Comparison of ENCODE assay signal across 16 cellular contexts in the genomic region with DNA sequence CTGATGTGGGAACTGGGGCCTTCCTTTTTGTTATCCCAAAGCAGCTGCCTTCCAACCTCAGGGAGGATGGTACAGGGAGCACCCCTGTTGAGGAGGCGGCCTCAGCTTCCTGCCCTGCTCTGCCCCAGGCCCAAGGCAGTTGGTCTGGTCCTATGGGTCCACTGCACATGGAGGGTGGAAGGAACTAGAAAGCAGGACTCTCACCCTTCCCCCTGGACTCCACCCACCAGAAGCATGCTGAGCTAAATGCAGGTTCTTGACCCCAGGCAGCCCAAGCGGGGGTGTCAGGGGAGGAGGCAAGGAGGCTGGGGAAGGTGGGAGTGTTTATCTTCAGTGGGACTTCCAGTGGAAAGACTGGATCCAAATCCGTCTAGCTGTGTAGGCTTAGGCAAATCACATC.
DNase-seq lines count a peak whose midpoint lies in the region; ATAC-seq, FAIRE-seq and TF ChIP-seq lines count a peak whose summit lies in the region.
"Had no signal": no experiment of that assay in that cellular context is flagged by ENCODE, and none has a peak within 500 bp of the region (broad histone marks: within the 10 kb centered on the region; RNA-seq: fewer than 3 reads in every experiment).

No MANE protein-coding gene starts in this region.

- H3K9me3 Mint-ChIP-seq in neural progenitor cell, result peaks cover 4% of the 10 kb centered on the region
- H3K9me3 Mint-ChIP-seq: CD4-positive, alpha-beta T cell; GM23338; HFFc6 had no signal

- 19% methylated on average over 3 of the region's 3 CpGs for WGBS in GM12878 (ENCODE audit: insufficient coverage, insufficient replicate concordance, low lambda C conversion rate, missing lambda C conversion rate)
- 59 to 63% (median 61%) methylated on average over 3 of the region's 3 CpGs for WGBS in ovary, 3 donors

- peaks cover 15% of the 10 kb centered on the region for H3K4me1 Mint-ChIP-seq in neural progenitor cell

- H2AFZ ChIP-seq in Loucy (ENCODE audit: low read length) (0 out of 2 replicates have a peak overlapping the region, but pooled peaks have one; percentile 36), GM12878 (ENCODE audit: control insufficient read depth, low read depth, low read length) (0 out of 2 replicates have a peak overlapping the region, but pooled peaks have one; percentile 87), neural progenitor cell (replicated peaks) (peak overlapping the region; percentile 90)

- H3K4me1 ChIP-seq in Loucy (ENCODE audit: insufficient read depth, low read length, poor library complexity, severe bottlenecking) (peaks cover 5% of the 10 kb centered on the region), GM12878 (ENCODE audit: control insufficient read depth, insufficient read depth, low read length) (no peaks in the 10 kb centered on the region), neural progenitor cell (peaks cover 7% of the 10 kb centered on the region), vagina (no peaks in the 10 kb centered on the region), uterus (no peaks in the 10 kb centered on the region), ovary (ENCODE audit: insufficient read depth) (no peaks in the 10 kb centered on the region)
- H3K4me1 ChIP-seq: A549, Caco-2 had no signal

- no peak for TF ChIP-seq POLR2A in GM12878 (IDR thresholded peaks at IDR 0.05; ENCODE audit: low read depth, low read length)
- no peak for TF ChIP-seq POLR2A in vagina (IDR thresholded peaks at IDR 0.05)
- TF ChIP-seq POLR2A in erythroblast (IDR thresholded peaks at IDR 0.05; ENCODE audit: low read length), result no peak
- TF ChIP-seq POLR2A in uterus (IDR thresholded peaks at IDR 0.05), result no peak
- TF ChIP-seq POLR2A in ovary (IDR thresholded peaks at IDR 0.05), result no peak

- H3K27me3 ChIP-seq in Loucy (ENCODE audit: insufficient read depth, low read length, poor library complexity, severe bottlenecking), result peaks cover 4% of the 10 kb centered on the region
- H3K27me3 ChIP-seq in GM12878 (replicated peaks in 1 of 2; ENCODE audit: control insufficient read depth in 2 of 2, insufficient read depth in 2 of 2, low read length in 1 of 2), result no peaks in the 10 kb centered on the region
- H3K27me3 ChIP-seq in neural progenitor cell, result no peaks in the 10 kb centered on the region
- H3K27me3 ChIP-seq in vagina, result no peaks in the 10 kb centered on the region
- H3K27me3 ChIP-seq in uterus, result no peaks in the 10 kb centered on the region
- no peaks in the 10 kb centered on the region for H3K27me3 ChIP-seq in ovary

- POLR2A ChIA-PET in GM12878 (lab: Charles Lee), result no interaction called here

- SMC1A ChIA-PET in GM12878 (lab: Charles Lee; ENCODE audit: uncharacterized antibody, unreplicated experiment), result interaction anchor here (0.9 to 2.3 kb wide), 7 partner anchors 95 to 251 kb away, joined by 3 to 14 read pairs (median 3); no protein-coding TSS in a partner anchor

- no peak for FAIRE-seq in GM12878 (lab: Jason Lieb, UNC)
- FAIRE-seq: A549, D721Med, G401.6, HepG2 had no signal

- H3K27ac ChIP-seq in GM12878 (ENCODE audit: control insufficient read depth, insufficient read depth), result no peak overlapping the region
- no peak overlapping the region for H3K27ac ChIP-seq in neural progenitor cell
- H3K27ac ChIP-seq in vagina, result no peak overlapping the region
- no peak overlapping the region for H3K27ac ChIP-seq in uterus
- no peak overlapping the region for H3K27ac ChIP-seq in ovary
- H3K27ac ChIP-seq: C4-2B had no signal

- RAD21 ChIA-PET in GM12878 (lab: Charles Lee; ENCODE audit: unreplicated experiment), result interaction anchor here (0.7 to 1.6 kb wide), 5 partner anchors 226 to 256 kb away, joined by 3 to 5 read pairs (median 3); no protein-coding TSS in a partner anchor

- intact Hi-C loops in GM12878 (cut with micrococcal nuclease; ENCODE audit: unreplicated experiment), result loop anchor here (1.0 to 5.0 kb wide), 2 partner anchors 250 to 675 kb away; no protein-coding TSS in a partner anchor
- intact Hi-C loops in vagina (cut with DNase I), result no loop called here
- intact Hi-C loops in uterus (cut with DNase I; ENCODE audit: low total_unique reads), result no loop called here
- intact Hi-C loops in ovary (cut with DNase I), result loop anchor here in 1 of 4 donors (5.0 kb wide), 1 partner anchor 245 kb away; no protein-coding TSS in a partner anchor

- CTCF ChIA-PET in GM12878 (lab: Yijun Ruan, JAX), result interaction anchor here (0.6 to 2.8 kb wide), 18 partner anchors 10 to 1385 kb away, joined by 3 to 14 read pairs (median 4); no protein-coding TSS in a partner anchor

- TF ChIP-seq EP300 in GM12878 (IDR thresholded peaks at IDR 0.05; ENCODE audit: borderline replicate concordance in 1 of 2, control insufficient read depth in 1 of 2, low read depth in 2 of 2, low read length in 2 of 2) (no peak), ovary (IDR thresholded peaks at IDR 0.05) (no peak)

- H3K4me2 ChIP-seq in Loucy (ENCODE audit: low read depth, low read length, poor library complexity, severe bottlenecking) (no peak overlapping the region), GM12878 (ENCODE audit: control insufficient read depth, insufficient read depth) (no peak overlapping the region), neural progenitor cell (no peak overlapping the region)
- H3K4me2 ChIP-seq: A549, GM23338 had no signal

- DNase-seq in GM12878 (ENCODE audit: low read depth, low spot score) (no peak), neural progenitor cell (ENCODE audit: low spot score) (no peak), vagina (ENCODE audit: extremely low spot score in 2 of 2) (peak; percentile 37 to 79), erythroblast (lab: John Stamatoyannopoulos, UW) (no peak), uterus (no peak), ovary (no peak)

- H3K9me2 ChIP-seq in Loucy (replicated peaks; ENCODE audit: low read depth, low read length), result no peaks in the 10 kb centered on the region

- H3K9ac ChIP-seq in Loucy (ENCODE audit: low read depth, low read length, poor library complexity, severe bottlenecking) (no peak overlapping the region), GM12878 (ENCODE audit: control insufficient read depth, insufficient read depth, low read length) (no peak overlapping the region), neural progenitor cell (no peak overlapping the region)

- no peak for TF ChIP-seq RAD21 in GM12878 (IDR thresholded peaks at IDR 0.05; ENCODE audit: insufficient read depth, low read depth, low read length)

- H3K36me3 Mint-ChIP-seq in neural progenitor cell, result no peaks in the 10 kb centered on the region

- no peak; the same call in 2 of the 3 replicates for ATAC-seq in GM12878

- H3K79me2 ChIP-seq in Loucy (ENCODE audit: insufficient read depth, low read length), result no peaks in the 10 kb centered on the region
- H3K79me2 ChIP-seq in GM12878 (ENCODE audit: control insufficient read depth, insufficient read depth, low read length), result no peaks in the 10 kb centered on the region
- H3K79me2 ChIP-seq in neural progenitor cell (ENCODE audit: low read depth), result no peaks in the 10 kb centered on the region

- in situ Hi-C loops in GM12878 (cut with MboI), result loop anchor here (10.0 kb wide), 1 partner anchor 673 kb away; no protein-coding TSS in a partner anchor

- H3K27me3 Mint-ChIP-seq in neural progenitor cell (ENCODE audit: insufficient read depth, low read depth), result peaks cover 9% of the 10 kb centered on the region

- no peaks in the 10 kb centered on the region for H3K9me3 ChIP-seq in Loucy (ENCODE audit: insufficient read depth, low read depth, low read length)
- no peaks in the 10 kb centered on the region for H3K9me3 ChIP-seq in GM12878 (replicated peaks; ENCODE audit: control insufficient read depth, insufficient read depth, low read length)
- H3K9me3 ChIP-seq in neural progenitor cell (ENCODE audit: low read depth), result no peaks in the 10 kb centered on the region
- no peaks in the 10 kb centered on the region for H3K9me3 ChIP-seq in vagina
- no peaks in the 10 kb centered on the region for H3K9me3 ChIP-seq in uterus
- no peaks in the 10 kb centered on the region for H3K9me3 ChIP-seq in ovary
- H3K9me3 ChIP-seq: A549, Caco-2 had no signal

- no peaks in the 10 kb centered on the region for H4K20me1 ChIP-seq in Loucy (ENCODE audit: insufficient read depth, low read length, poor library complexity, severe bottlenecking)
- no peaks in the 10 kb centered on the region for H4K20me1 ChIP-seq in GM12878 (ENCODE audit: control insufficient read depth, insufficient read depth)
- H4K20me1 ChIP-seq in neural progenitor cell (ENCODE audit: low read depth), result no peaks in the 10 kb centered on the region

- no TSS peak for BruUV-seq in GM12878 (replicated peaks; lab: Mats Ljungman, UMichigan)

- no peaks in the 10 kb centered on the region for H3K36me3 ChIP-seq in Loucy (ENCODE audit: insufficient read depth, low read length)
- H3K36me3 ChIP-seq in GM12878 (ENCODE audit: control insufficient read depth in 2 of 2, insufficient read depth in 2 of 2, low read length in 1 of 2), result no peaks in the 10 kb centered on the region
- H3K36me3 ChIP-seq in neural progenitor cell, result no peaks in the 10 kb centered on the region
- H3K36me3 ChIP-seq in vagina, result no peaks in the 10 kb centered on the region
- no peaks in the 10 kb centered on the region for H3K36me3 ChIP-seq in uterus
- H3K36me3 ChIP-seq in ovary, result no peaks in the 10 kb centered on the region

- no peak overlapping the region for H3K27ac Mint-ChIP-seq in neural progenitor cell
- H3K27ac Mint-ChIP-seq: CD4-positive, alpha-beta T cell; GM23338; HFFc6 had no signal

- H3K4me3 ChIP-seq in Loucy (ENCODE audit: low read length, poor library complexity, severe bottlenecking) (no peak overlapping the region), GM12878 (no peak overlapping the region), neural progenitor cell (no peak overlapping the region), vagina (no peak overlapping the region), uterus (no peak overlapping the region), ovary (no peak overlapping the region)
- H3K4me3 ChIP-seq: A549, GM23338 had no signal

- TF ChIP-seq CTCF in Loucy (conservative IDR thresholded peaks at IDR 0.05; ENCODE audit: low read length) (no peak), GM12878 (IDR thresholded peaks at IDR 0.05 in 2 of 3, conservative IDR thresholded peaks at IDR 0.05 in 1 of 3; ENCODE audit: control insufficient read depth in 2 of 3, extremely low read depth in 1 of 3, insufficient read depth in 1 of 3, low read depth in 3 of 3, low read length in 3 of 3) (no peak), neural progenitor cell (IDR thresholded peaks at IDR 0.05) (no peak), vagina (IDR thresholded peaks at IDR 0.05) (no peak), uterus (IDR thresholded peaks at IDR 0.05) (no peak), ovary (IDR thresholded peaks at IDR 0.05) (no peak)

- no peak overlapping the region for H3K4me3 Mint-ChIP-seq in neural progenitor cell
- H3K4me3 Mint-ChIP-seq: CD4-positive, alpha-beta T cell; GM23338; HFFc6 had no signal

- H3F3A ChIP-seq in Loucy (ENCODE audit: low read depth), result no peaks in the 10 kb centered on the region
- H3F3A ChIP-seq in neural progenitor cell (ENCODE audit: low read depth), result no peaks in the 10 kb centered on the region

TF ChIP-seq in GM12878, 131 proteins besides CTCF, POLR2A, EP300 and RAD21 (continues in another document):
- TF ChIP-seq NFYA (IDR thresholded peaks at IDR 0.05; ENCODE audit: borderline replicate concordance, low read depth, low read length) (no peak), FOXM1 (IDR thresholded peaks at IDR 0.05; ENCODE audit: low read depth, low read length) (no peak), ASH2L (IDR thresholded peaks at IDR 0.05; ENCODE audit: borderline replicate concordance, low read depth) (no peak)

Comparison
In these comparisons a context has a peak if more than half of its experiments do, and no peak if none do; other contexts are left out.
1. H2AFZ ChIP-seq: peak in every context shown above with its lines; median percentile 90 in neural progenitor cell; 87 in GM12878; 36 in Loucy.
2. DNase-seq: peak in vagina (2 of 2); none in GM12878 (single experiment), neural progenitor cell (single experiment), erythroblast (0 of 2), uterus (0 of 2) and ovary (0 of 5).